In genomic region chr20:22623211-22623610, GRCh38 we compare ENCODE assay signal across 1 cellular context.
TF ChIP-seq lines count a peak whose summit lies in the region.

No MANE protein-coding gene starts in this region.

TF ChIP-seq in A549, 52 proteins besides CTCF, POLR2A, EP300 and RAD21:
- no peak for TF ChIP-seq CBX2 (IDR thresholded peaks at IDR 0.05; ENCODE audit: borderline replicate concordance, low read depth)
- TF ChIP-seq CEBPB (IDR thresholded peaks at IDR 0.05) = no peak
- no peak for TF ChIP-seq JUN (IDR thresholded peaks at IDR 0.05)
- TF ChIP-seq RFX5 (IDR thresholded peaks at IDR 0.05) = no peak
TF ChIP-seq in A549: peak in this region for 0.
